ENCODE assay signal across 2 cellular contexts in the genomic region with DNA sequence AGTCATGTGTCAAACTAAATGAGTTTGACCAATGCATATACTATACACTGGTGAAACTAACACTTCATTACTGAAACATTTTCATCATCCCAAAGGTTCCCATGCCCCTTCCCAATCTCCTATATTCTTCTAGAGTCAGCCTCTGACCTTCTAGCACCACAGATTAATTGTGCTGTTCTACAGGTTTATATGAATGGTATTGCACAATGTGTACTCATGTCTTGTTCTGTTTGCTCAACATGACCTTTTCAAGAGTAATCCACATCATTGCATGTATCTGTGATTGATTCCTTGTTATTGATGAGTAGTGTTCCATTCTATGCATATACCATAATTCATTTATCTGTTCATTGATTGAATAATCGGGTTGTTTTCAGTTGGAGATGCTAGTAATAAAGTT.
TF ChIP-seq lines count a peak whose summit lies in the region.

No MANE protein-coding gene starts in this region.

TF ChIP-seq in IMR-90, 13 proteins besides CTCF, POLR2A, EP300 and RAD21:
- TF ChIP-seq CHD1 (IDR thresholded peaks at IDR 0.05; ENCODE audit: low read depth, low read length) (no peak), CEBPB (IDR thresholded peaks at IDR 0.05; ENCODE audit: low read depth, low read length) (peak; percentile 79), RCOR1 (IDR thresholded peaks at IDR 0.05; ENCODE audit: insufficient replicate concordance, low read length) (no peak)

TF ChIP-seq in K562, 482 proteins besides CTCF, POLR2A, EP300 and RAD21:
- no peak for TF ChIP-seq KDM1A (IDR thresholded peaks at IDR 0.05)
- TF ChIP-seq CEBPB (tag; IDR thresholded peaks at IDR 0.05) = peak; percentile 87
- TF ChIP-seq CEBPG (CRISPR knock-in tag; IDR thresholded peaks at IDR 0.05) = no peak
- TF ChIP-seq CEBPG (tag; conservative IDR thresholded peaks at IDR 0.05 in 1 of 2, IDR thresholded peaks at IDR 0.05 in 1 of 2) = peak; percentile 63 to 84
- no peak for TF ChIP-seq NCOA1 (IDR thresholded peaks at IDR 0.05; ENCODE audit: low read depth)
TF ChIP-seq in K562: peak in this region for 2.
